ENCODE assay signal across 23 cellular contexts in genomic region chr9:122058051-122058450, GRCh38. TPM values are rescaled to one million over a fixed set of nuclear protein-coding genes. Genes with fewer than 3 reads are reported as not detected.
DNase-seq lines count a peak whose midpoint lies in the region; ATAC-seq and TF ChIP-seq lines count a peak whose summit lies in the region.
"Had no signal": no experiment of that assay in that cellular context is flagged by ENCODE, and none has a peak within 500 bp of the region (broad histone marks: within the 10 kb centered on the region; RNA-seq: fewer than 3 reads in every experiment).

No MANE protein-coding gene starts in this region.

- no peak overlapping the region for H4K8ac ChIP-seq in neuronal stem cell (ENCODE audit: low read depth, low read length)

- no peaks in the 10 kb centered on the region for H3K9me3 ChIP-seq in neuronal stem cell (replicated peaks in 1 of 2; ENCODE audit: control insufficient read depth in 2 of 2, insufficient read depth in 1 of 2, low read depth in 1 of 2, low read length in 2 of 2)
- H3K9me3 ChIP-seq in body of pancreas, result no peaks in the 10 kb centered on the region
- H3K9me3 ChIP-seq: BE2C had no signal

- H3K14ac ChIP-seq in neuronal stem cell (ENCODE audit: low read length), result no peak overlapping the region

- no peak overlapping the region for H2BK5ac ChIP-seq in neuronal stem cell (ENCODE audit: low read length)

- peak overlapping the region; percentile 25 for H3K23ac ChIP-seq in neuronal stem cell (ENCODE audit: low read depth, low read length, poor library complexity)

- H2AK5ac ChIP-seq in neuronal stem cell (ENCODE audit: low read depth, low read length), result no peak overlapping the region

- H3K79me1 ChIP-seq in neuronal stem cell (ENCODE audit: low read depth, low read length), result no peaks in the 10 kb centered on the region

- ATAC-seq in body of pancreas (no peak), HG02870 (IDR thresholded peaks at IDR 0.05; ENCODE audit: unreplicated experiment) (no peak)
- ATAC-seq: HCT116, K562 had no signal

- H3K36me3 ChIP-seq in neuronal stem cell (replicated peaks in 1 of 2; ENCODE audit: control insufficient read depth in 2 of 2, insufficient read depth in 2 of 2, low read length in 2 of 2) (no peaks in the 10 kb centered on the region), body of pancreas (replicated peaks in 1 of 2; ENCODE audit: insufficient read depth in 1 of 2, low read depth in 2 of 2) (no peaks in the 10 kb centered on the region)

- no peak overlapping the region for H3K4ac ChIP-seq in neuronal stem cell (ENCODE audit: low read length)

- no peak overlapping the region for H3K18ac ChIP-seq in neuronal stem cell (ENCODE audit: low read length)

- WGBS in neuronal stem cell (ENCODE audit: extremely low coverage in 2 of 2, insufficient read length in 2 of 2, insufficient replicate concordance in 1 of 2), 2 donors, result no CpG with 5 or more reads among the region's 4 CpGs
- 83 to 89% methylated on average over 4 of the region's 4 CpGs for WGBS in body of pancreas, 2 donors

- peak overlapping the region; percentile 44 for H3K27ac ChIP-seq in cingulate gyrus (ENCODE audit: low read depth, low read length)
- H3K27ac ChIP-seq in neuronal stem cell (replicated peaks; ENCODE audit: low read length), result no peak overlapping the region
- H3K27ac ChIP-seq in body of pancreas, result no peak overlapping the region

- H3K4me2 ChIP-seq in neuronal stem cell (ENCODE audit: insufficient read depth, low read length, poor library complexity, severe bottlenecking), result no peak overlapping the region

- H3K27me3 ChIP-seq in neuronal stem cell (ENCODE audit: control insufficient read depth in 3 of 3, insufficient read depth in 3 of 3, low read depth in 1 of 3, low read length in 3 of 3), result no peaks in the 10 kb centered on the region
- H3K27me3 ChIP-seq in body of pancreas, result no peaks in the 10 kb centered on the region
- H3K27me3 ChIP-seq: BE2C had no signal

- no peak overlapping the region for H3K9ac ChIP-seq in neuronal stem cell (ENCODE audit: low read depth, low read length, poor library complexity)

- H4K91ac ChIP-seq in neuronal stem cell (ENCODE audit: low read depth, low read length, poor library complexity), result no peak overlapping the region

- H3K4me1 ChIP-seq in neuronal stem cell (ENCODE audit: control insufficient read depth in 2 of 2, insufficient read depth in 1 of 2, low read depth in 1 of 2, low read length in 2 of 2), result peaks cover 0 to 2% of the 10 kb centered on the region in 2 donors
- no peaks in the 10 kb centered on the region for H3K4me1 ChIP-seq in body of pancreas

- TF ChIP-seq POLR2A in body of pancreas (IDR thresholded peaks at IDR 0.05), result no peak

- no peak for TF ChIP-seq CTCF in body of pancreas (IDR thresholded peaks at IDR 0.05)

- H2BK12ac ChIP-seq in neuronal stem cell (ENCODE audit: low read length), result no peak overlapping the region

- H2BK120ac ChIP-seq in neuronal stem cell (ENCODE audit: low read depth, low read length), result no peak overlapping the region

- intact Hi-C loops in body of pancreas (cut with DNase I), result no loop called here

- H3K4me3 ChIP-seq in neuronal stem cell (ENCODE audit: low read length in 2 of 2) (no peak overlapping the region), body of pancreas (no peak overlapping the region)
- H3K4me3 ChIP-seq: K562 had no signal

- H2AFZ ChIP-seq in neuronal stem cell (ENCODE audit: low read length), result no peak overlapping the region

- peak; percentile 57 for DNase-seq in NCI-H69 (lab: John Stamatoyannopoulos, UW)
- DNase-seq in neuronal stem cell (ENCODE audit: low spot score), result no peak
- DNase-seq in SW 1271 (lab: John Stamatoyannopoulos, UW), result no peak
- no peak for DNase-seq in NOMO-1 treated with DMSO at 0.1 percent for 48 hours (lab: John Stamatoyannopoulos, UW; ENCODE audit: unreplicated experiment)
- DNase-seq in body of pancreas, result no peak
- DNase-seq: CD8-positive, alpha-beta memory T cell; DMS79 treated with DMSO at 0.1 percent for 48 hours; GF-D8; Kasumi-1; NCI-H1092 treated with DMSO at 0.1 percent for 48 hours; NCI-H1436 treated with DMSO at 0.1 percent for 48 hours; NCI-H1930; NCI-H2227 treated with DMSO at 0.1 percent for 48 hours; NCI-H510A; NCI-H774; RPMI8226; SHP77; T-helper 1 cell had no signal

- H2BK15ac ChIP-seq in neuronal stem cell (ENCODE audit: low read length), result no peak overlapping the region

RNA-seq across cellular contexts. Expression of gene TTLL11, which starts 35.1 kb away (rescaled TPM):
- 2.0 TPM for polyA plus RNA-seq in neuronal stem cell (2013, experiment 1 of 2)
- polyA plus RNA-seq in neuronal stem cell (2013, experiment 2 of 2), result 1.4 TPM
- 10 to 100 TPM; 14.5 to 16.8 TPM for total RNA-seq in body of pancreas
